Comparison of ENCODE assay signal across 24 cellular contexts in the genomic region with DNA sequence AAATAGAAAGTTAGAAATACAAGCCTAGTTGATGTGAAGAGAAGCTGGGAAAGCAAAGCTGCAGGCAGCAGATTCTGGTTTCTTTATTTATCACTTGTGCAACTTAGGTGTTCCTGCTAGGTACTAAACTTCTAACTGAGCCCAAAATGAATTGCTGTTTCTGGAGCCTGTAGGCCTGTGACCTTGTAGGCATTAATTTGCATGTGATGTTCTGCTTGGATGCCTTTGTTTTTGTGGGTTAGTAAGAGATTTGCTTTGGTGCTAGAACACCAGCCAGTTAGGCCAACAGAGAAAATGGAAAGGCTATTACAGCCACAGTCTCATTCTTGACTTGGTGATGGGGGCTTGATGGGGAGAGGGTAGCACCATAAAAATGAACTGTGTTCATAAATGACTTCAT.
DNase-seq lines count a peak whose midpoint lies in the region; ATAC-seq and TF ChIP-seq lines count a peak whose summit lies in the region.
"Had no signal": no experiment of that assay in that cellular context is flagged by ENCODE, and none has a peak within 500 bp of the region (broad histone marks: within the 10 kb centered on the region; RNA-seq: fewer than 3 reads in every experiment).

No MANE protein-coding gene starts in this region.

- H3K36me3 ChIP-seq in esophagus muscularis mucosa (no peaks in the 10 kb centered on the region), left ventricle myocardium inferior (no peaks in the 10 kb centered on the region)
- H3K36me3 ChIP-seq: lower lobe of right lung, ovary, sigmoid colon had no signal

- no peak overlapping the region for H3K4me3 Mint-ChIP-seq in activated naive CD4-positive, alpha-beta T cell treated with anti-CD3 and anti-CD28 coated beads, Interleukin-2, amount 10 ng/mL, durations not matched to agents 7 days and 5 days
- H3K4me3 Mint-ChIP-seq: stimulated activated naive CD8-positive, alpha-beta T cell treated with anti-CD3 and anti-CD28 coated beads, Interleukin-15, amount 100 ng/mL, for 72 hours; T-cell; type B pancreatic cell had no signal

- intact Hi-C loops in esophagus muscularis mucosa (cut with DNase I) (no loop called here), left ventricle myocardium inferior (cut with micrococcal nuclease) (no loop called here)

- no peak for TF ChIP-seq EP300 in esophagus muscularis mucosa (IDR thresholded peaks at IDR 0.05)

- H3K9me3 ChIP-seq in esophagus muscularis mucosa, result no peaks in the 10 kb centered on the region
- no peaks in the 10 kb centered on the region for H3K9me3 ChIP-seq in left ventricle myocardium inferior (replicated peaks)
- H3K9me3 ChIP-seq: lower lobe of right lung, ovary, sigmoid colon had no signal

- no peak for TF ChIP-seq POLR2A in esophagus muscularis mucosa (IDR thresholded peaks at IDR 0.05; ENCODE audit: low read depth)

- no peak for TF ChIP-seq CTCF in esophagus muscularis mucosa (IDR thresholded peaks at IDR 0.05)
- no peak for TF ChIP-seq CTCF in left ventricle myocardium inferior (IDR thresholded peaks at IDR 0.05; ENCODE audit: borderline replicate concordance)

- DNase-seq in NAMALWA (ENCODE audit: low spot score) (peak; percentile 54), esophagus muscularis mucosa (ENCODE audit: extremely low spot score) (no peak), GM03348 (ENCODE audit: low spot score) (no peak), left ventricle myocardium inferior (no peak)
- no peak for DNase-seq in activated naive CD4-positive, alpha-beta T cell treated with anti-CD3 and anti-CD28 coated beads, Interleukin-2, amount 10 ng/mL, durations not matched to agents 7 days and 5 days
- DNase-seq: ACHN; activated naive CD4-positive, alpha-beta T cell; activated T-cell treated with anti-CD3 and anti-CD28 coated beads for 4 hours; DND-41; effector memory CD4-positive, alpha-beta T cell; glutamatergic neuron; lower lobe of right lung; NCI-H1048; NCI-H524 treated with DMSO at 0.1 percent for 48 hours; ovary; sigmoid colon; stimulated activated naive CD8-positive, alpha-beta T cell treated with anti-CD3 and anti-CD28 coated beads, Interleukin-15, amount 100 ng/mL, for 72 hours; T-cell had no signal

- no peaks in the 10 kb centered on the region for H3K4me1 Mint-ChIP-seq in activated naive CD4-positive, alpha-beta T cell treated with anti-CD3 and anti-CD28 coated beads, Interleukin-2, amount 10 ng/mL, durations not matched to agents 7 days and 5 days
- H3K4me1 Mint-ChIP-seq: stimulated activated naive CD8-positive, alpha-beta T cell treated with anti-CD3 and anti-CD28 coated beads, Interleukin-15, amount 100 ng/mL, for 72 hours; T-cell had no signal

- no peaks in the 10 kb centered on the region for H3K9me3 Mint-ChIP-seq in activated naive CD4-positive, alpha-beta T cell treated with anti-CD3 and anti-CD28 coated beads, Interleukin-2, amount 10 ng/mL, durations not matched to agents 7 days and 5 days
- H3K9me3 Mint-ChIP-seq: type B pancreatic cell had no signal

- ATAC-seq in GM18517 (IDR thresholded peaks at IDR 0.05; ENCODE audit: unreplicated experiment), result peak; percentile 69
- ATAC-seq in GM21367 (IDR thresholded peaks at IDR 0.05; ENCODE audit: unreplicated experiment), result peak; percentile 41
- peak; percentile 61 for ATAC-seq in HG03060 (IDR thresholded peaks at IDR 0.05; ENCODE audit: low read depth, unreplicated experiment)
- ATAC-seq: HCT116; lower lobe of right lung; stimulated activated naive CD8-positive, alpha-beta T cell treated with anti-CD3 and anti-CD28 coated beads, Interleukin-15, amount 100 ng/mL, for 72 hours; T-cell had no signal

- no peaks in the 10 kb centered on the region for H3K27me3 ChIP-seq in esophagus muscularis mucosa
- no peaks in the 10 kb centered on the region for H3K27me3 ChIP-seq in left ventricle myocardium inferior (ENCODE audit: low read depth)
- H3K27me3 ChIP-seq: ovary, sigmoid colon had no signal

- no peak overlapping the region for H3K27ac Mint-ChIP-seq in activated naive CD4-positive, alpha-beta T cell treated with anti-CD3 and anti-CD28 coated beads, Interleukin-2, amount 10 ng/mL, durations not matched to agents 7 days and 5 days
- H3K27ac Mint-ChIP-seq: stimulated activated naive CD8-positive, alpha-beta T cell treated with anti-CD3 and anti-CD28 coated beads, Interleukin-15, amount 100 ng/mL, for 72 hours; T-cell; type B pancreatic cell had no signal

- no peaks in the 10 kb centered on the region for H3K27me3 Mint-ChIP-seq in activated naive CD4-positive, alpha-beta T cell treated with anti-CD3 and anti-CD28 coated beads, Interleukin-2, amount 10 ng/mL, durations not matched to agents 7 days and 5 days
- H3K27me3 Mint-ChIP-seq: stimulated activated naive CD8-positive, alpha-beta T cell treated with anti-CD3 and anti-CD28 coated beads, Interleukin-15, amount 100 ng/mL, for 72 hours; T-cell; type B pancreatic cell had no signal

- H3K4me1 ChIP-seq in esophagus muscularis mucosa, result no peaks in the 10 kb centered on the region
- no peaks in the 10 kb centered on the region for H3K4me1 ChIP-seq in left ventricle myocardium inferior
- H3K4me1 ChIP-seq: lower lobe of right lung, sigmoid colon had no signal

- CTCF ChIA-PET in activated naive CD4-positive, alpha-beta T cell treated with anti-CD3 and anti-CD28 coated beads, Interleukin-2, amount 10 ng/mL, durations not matched to agents 7 days and 5 days (lab: Charles Lee), result no interaction called here

- H3K27ac ChIP-seq in esophagus muscularis mucosa (replicated peaks in 1 of 4), result no peak overlapping the region
- no peak overlapping the region for H3K27ac ChIP-seq in left ventricle myocardium inferior (replicated peaks)
- H3K27ac ChIP-seq: KMS-11, lower lobe of right lung, ovary, sigmoid colon had no signal

- H3K36me3 Mint-ChIP-seq in activated naive CD4-positive, alpha-beta T cell treated with anti-CD3 and anti-CD28 coated beads, Interleukin-2, amount 10 ng/mL, durations not matched to agents 7 days and 5 days, result no peaks in the 10 kb centered on the region
- H3K36me3 Mint-ChIP-seq: T-cell, type B pancreatic cell had no signal

- no peak overlapping the region for H3K4me3 ChIP-seq in esophagus muscularis mucosa
- H3K4me3 ChIP-seq in left ventricle myocardium inferior, result no peak overlapping the region
- H3K4me3 ChIP-seq: lower lobe of right lung, ovary, sigmoid colon had no signal
